In genomic region chr13:36418022-36418805, GRCh38 we compare ENCODE assay signal across 8 cellular contexts. TPM values are rescaled to one million over a fixed set of nuclear protein-coding genes. Genes with fewer than 3 reads are reported as not detected.
A peak's percentile ranks its signal among the peaks of the same experiment; 100 is the strongest.
DNase-seq lines count a peak whose midpoint lies in the region; ATAC-seq and TF ChIP-seq lines count a peak whose summit lies in the region.

No MANE protein-coding gene starts in this region.

- intact Hi-C loops in activated B cell treated with CpG ODN at 0.5 μM for 24 hours (cut with micrococcal nuclease) = loop anchor here (2.0 kb wide), 1 partner anchor 401 kb away; the partner anchor contains the start of gene RFXAP

- no peak overlapping the region for H2BK15ac ChIP-seq in mesenchymal stem cell (ENCODE audit: low read depth, poor library complexity, severe bottlenecking)

- H2BK120ac ChIP-seq in mesenchymal stem cell (ENCODE audit: low read depth, low read length) = no peak overlapping the region

- H3K23ac ChIP-seq in mesenchymal stem cell (ENCODE audit: low read length in 2 of 2) = no peak overlapping the region

- no peak overlapping the region for H3K27ac Mint-ChIP-seq in activated B cell treated with CpG ODN at 0.5 μM for 24 hours

- no peaks in the 10 kb centered on the region for H3K9me3 ChIP-seq in mesenchymal stem cell (ENCODE audit: control insufficient read depth, low read length)
- H3K9me3 ChIP-seq in WERI-Rb-1 (ENCODE audit: severe bottlenecking) = peaks cover 2% of the 10 kb centered on the region

- no peak overlapping the region for H3K4ac ChIP-seq in mesenchymal stem cell (ENCODE audit: low read depth in 1 of 2, low read length in 2 of 2)

- H3K27ac ChIP-seq in mesenchymal stem cell (ENCODE audit: low read length, poor library complexity, severe bottlenecking) = peak overlapping the region; percentile 62
- no peak overlapping the region for H3K27ac ChIP-seq in WERI-Rb-1

- no peaks in the 10 kb centered on the region for H3K36me3 Mint-ChIP-seq in activated B cell treated with CpG ODN at 0.5 μM for 24 hours (ENCODE audit: low read depth)

- CTCF ChIA-PET in activated B cell treated with CpG ODN at 0.5 μM for 24 hours (lab: Charles Lee) = interaction anchor here (0.6 to 4.1 kb wide), 6 partner anchors 22 to 565 kb away, joined by 3 to 30 read pairs (median 4); no protein-coding TSS in a partner anchor

- H3K4me3 Mint-ChIP-seq in activated B cell treated with CpG ODN at 0.5 μM for 24 hours = no peak overlapping the region

- no peak overlapping the region for H3K14ac ChIP-seq in mesenchymal stem cell (ENCODE audit: low read length in 2 of 2)

- no peaks in the 10 kb centered on the region for H3K79me1 ChIP-seq in mesenchymal stem cell (replicated peaks; ENCODE audit: low read length, poor library complexity, severe bottlenecking)

- H3K27me3 Mint-ChIP-seq in activated B cell treated with CpG ODN at 0.5 μM for 24 hours = peaks cover 8% of the 10 kb centered on the region

- 57% methylated on average over 6 of the region's 9 CpGs for WGBS in mesenchymal stem cell

- peak overlapping the region; percentile 74 for H3K9ac ChIP-seq in mesenchymal stem cell (ENCODE audit: low read length)

- H3K18ac ChIP-seq in mesenchymal stem cell (ENCODE audit: low read depth in 1 of 2, low read length in 2 of 2) = no peak overlapping the region

- H4K8ac ChIP-seq in mesenchymal stem cell (ENCODE audit: low read length) = no peak overlapping the region

- no peak overlapping the region for H3K4me3 ChIP-seq in AG10803 (ENCODE audit: low read length)
- peak overlapping the region in 1 of 2 experiments; percentile 58 for H3K4me3 ChIP-seq in mesenchymal stem cell (ENCODE audit: insufficient read depth in 1 of 2, low read depth in 1 of 2, low read length in 2 of 2)
- no peak overlapping the region for H3K4me3 ChIP-seq in WERI-Rb-1 (ENCODE audit: low read depth, low read length)

- POLR2A ChIA-PET in activated B cell treated with CpG ODN at 0.5 μM for 24 hours (lab: Charles Lee) = no interaction called here

- ATAC-seq in GM19468 (IDR thresholded peaks at IDR 0.05; ENCODE audit: extremely low read depth, unreplicated experiment) (peak; percentile 81), HG03520 (IDR thresholded peaks at IDR 0.05; ENCODE audit: unreplicated experiment) (peak; percentile 72), activated B cell treated with CpG ODN at 0.5 μM for 24 hours (ENCODE audit: low read depth) (peak; percentile 56)

- H3K9me3 Mint-ChIP-seq in activated B cell treated with CpG ODN at 0.5 μM for 24 hours = peaks cover 4% of the 10 kb centered on the region

- H4K91ac ChIP-seq in mesenchymal stem cell (ENCODE audit: low read length) = no peak overlapping the region

- H3K4me1 ChIP-seq in mesenchymal stem cell (ENCODE audit: control insufficient read depth, insufficient read depth, low read depth, low read length) = peaks cover 2% of the 10 kb centered on the region

- no peak overlapping the region for H2BK12ac ChIP-seq in mesenchymal stem cell (ENCODE audit: low read length in 2 of 2)

- H3K4me1 Mint-ChIP-seq in activated B cell treated with CpG ODN at 0.5 μM for 24 hours = peaks cover 24% of the 10 kb centered on the region

- peak overlapping the region; percentile 33 for H3K4me2 ChIP-seq in mesenchymal stem cell (ENCODE audit: low read length, poor library complexity, severe bottlenecking)

- H3K27me3 ChIP-seq in mesenchymal stem cell (ENCODE audit: control insufficient read depth in 1 of 2, insufficient read depth in 1 of 2, low read length in 2 of 2) (no peaks in the 10 kb centered on the region), WERI-Rb-1 (ENCODE audit: insufficient read depth, low read depth, severe bottlenecking) (no peaks in the 10 kb centered on the region)

- DNase-seq in AG10803 (ENCODE audit: low read depth) (peak; percentile 17), activated B cell treated with CpG ODN at 0.5 μM for 24 hours (no peak), mesenchymal stem cell (peak; percentile 69), NCI-H2227 (lab: John Stamatoyannopoulos, UW; ENCODE audit: unreplicated experiment) (no peak), WERI-Rb-1 (no peak)
- DNase-seq in central memory CD4-positive, alpha-beta T cell = no peak

- no peaks in the 10 kb centered on the region for H3K36me3 ChIP-seq in mesenchymal stem cell (ENCODE audit: control insufficient read depth in 1 of 2, insufficient read depth in 2 of 2, low read depth in 1 of 2, low read length in 2 of 2)
- no peaks in the 10 kb centered on the region for H3K36me3 ChIP-seq in WERI-Rb-1

- no peak overlapping the region for H2BK5ac ChIP-seq in mesenchymal stem cell (ENCODE audit: low read depth, low read length, poor library complexity, severe bottlenecking)

- H2AFZ ChIP-seq in mesenchymal stem cell (ENCODE audit: low read depth, low read length) = peak overlapping the region; percentile 49

- TF ChIP-seq CTCF in AG10803 (conservative IDR thresholded peaks at IDR 0.05; ENCODE audit: low read length) = no peak
- TF ChIP-seq CTCF in activated B cell treated with CpG ODN at 0.5 μM for 24 hours (IDR thresholded peaks at IDR 0.05) = no peak
- no peak for TF ChIP-seq CTCF in WERI-Rb-1 (IDR thresholded peaks at IDR 0.05; ENCODE audit: low read depth, low read length)

- no peak overlapping the region for H2AK5ac ChIP-seq in mesenchymal stem cell (ENCODE audit: low read length, severe bottlenecking)

RNA-seq across cellular contexts. Expression of gene CCNA1, which starts 14.1 kb away (rescaled TPM):
- 0.20 and 0.32 TPM in 2 replicates for total RNA-seq in activated B cell treated with CpG ODN at 0.5 μM for 24 hours
- 0.06 TPM for polyA plus RNA-seq in mesenchymal stem cell (2013, experiment 1 of 2)
- polyA plus RNA-seq in mesenchymal stem cell (2013, experiment 2 of 2) = 0.03 TPM

Comparison
In these comparisons a context has a peak if more than half of its experiments do, and no peak if none do; other contexts are left out.
1. DNase-seq: peak in AG10803 (single experiment) and mesenchymal stem cell (single experiment); none in activated B cell treated with CpG ODN at 0.5 μM for 24 hours (single experiment), central memory CD4-positive, alpha-beta T cell (single experiment), NCI-H2227 (single experiment) and WERI-Rb-1 (single experiment).
2. Peak in every context shown above with its lines, with median percentiles within 50 percentile points of each other: ATAC-seq.